ENCODE assay signal across 13 cellular contexts in genomic region chr15:63998489-63998888, GRCh38. TPM values are rescaled to one million over a fixed set of nuclear protein-coding genes. Genes with fewer than 3 reads are reported as not detected.
DNase-seq lines count a peak whose midpoint lies in the region; ATAC-seq and TF ChIP-seq lines count a peak whose summit lies in the region.
"Had no signal": no experiment of that assay in that cellular context is flagged by ENCODE, and none has a peak within 500 bp of the region (broad histone marks: within the 10 kb centered on the region; RNA-seq: fewer than 3 reads in every experiment).

No MANE protein-coding gene starts in this region.

- intact Hi-C loops in Right ventricle myocardium superior (cut with DNase I), result no loop called here

- H3K4me3 ChIP-seq in HEK293 (ENCODE audit: low read depth, low read length), result no peak overlapping the region
- H3K4me3 ChIP-seq: SJSA1 had no signal

- CTCF ChIA-PET in HEK293 (lab: Yijun Ruan, JAX), result no interaction called here

- TF ChIP-seq CTCF in HEK293 (tag by site-specific recombination; IDR thresholded peaks at IDR 0.05), result no peak
- TF ChIP-seq CTCF in nephron (IDR thresholded peaks at IDR 0.05; ENCODE audit: unreplicated experiment in 3 of 3), result no peak

- no peaks in the 10 kb centered on the region for H3K36me3 ChIP-seq in HEK293 (ENCODE audit: control insufficient read depth in 2 of 2, insufficient read depth in 1 of 2, low read length in 2 of 2)
- H3K36me3 ChIP-seq: SJSA1 had no signal

- no peaks in the 10 kb centered on the region for H3K4me1 ChIP-seq in HEK293 (ENCODE audit: control insufficient read depth, insufficient read depth, low read length)
- H3K4me1 ChIP-seq: SJSA1 had no signal

- POLR2A ChIA-PET in HEK293 (lab: Yijun Ruan, JAX), result no interaction called here

- ATAC-seq in Right ventricle myocardium superior (ENCODE audit: poor library complexity), result peak; percentile 30
- no peak for ATAC-seq in HG03095 (IDR thresholded peaks at IDR 0.05; ENCODE audit: unreplicated experiment)
- ATAC-seq in GM21367 (IDR thresholded peaks at IDR 0.05; ENCODE audit: unreplicated experiment), result no peak

- no peak overlapping the region for H3K4me3 Mint-ChIP-seq in nephron
- H3K4me3 Mint-ChIP-seq: activated naive CD8-positive, alpha-beta T cell; nephron progenitor cell had no signal

- peaks cover 13% of the 10 kb centered on the region for H3K4me1 Mint-ChIP-seq in nephron

- H3K27ac Mint-ChIP-seq in nephron, result peak overlapping the region in 2 of 3 experiments; percentile 21 to 30
- H3K27ac Mint-ChIP-seq: activated naive CD8-positive, alpha-beta T cell; nephron progenitor cell had no signal

- DNase-seq in A172 (ENCODE audit: low spot score) (peak; percentile 53), Right ventricle myocardium superior (no peak), nucleus accumbens (lab: John Stamatoyannopoulos, UW) (no peak), SIG-M5 treated with dmso at 0.1 percent for 504 hours (lab: John Stamatoyannopoulos, UW; ENCODE audit: unreplicated experiment) (no peak)
- DNase-seq: central memory CD4-positive, alpha-beta T cell; NCI-H1930; nephron progenitor cell had no signal

- H3K27ac ChIP-seq in HEK293 (ENCODE audit: extremely low read depth, low read depth, low read length), result no peak overlapping the region
- H3K27ac ChIP-seq: SJSA1 had no signal

- no peaks in the 10 kb centered on the region for H3K9me3 Mint-ChIP-seq in nephron
- H3K9me3 Mint-ChIP-seq: nephron progenitor cell had no signal

- peaks cover 8% of the 10 kb centered on the region for H3K27me3 Mint-ChIP-seq in nephron (ENCODE audit: low read depth)

- H3K9me3 ChIP-seq in HEK293 (ENCODE audit: control insufficient read depth, insufficient read depth, low read depth, low read length), result no peaks in the 10 kb centered on the region
- H3K9me3 ChIP-seq: SJSA1 had no signal

- H3K36me3 Mint-ChIP-seq in nephron (ENCODE audit: low read depth), result no peaks in the 10 kb centered on the region
- H3K36me3 Mint-ChIP-seq: activated naive CD8-positive, alpha-beta T cell had no signal

TF ChIP-seq in HEK293, 187 proteins besides CTCF, POLR2A, EP300 and RAD21:
- TF ChIP-seq ZIC2 (tag by site-specific recombination; IDR thresholded peaks at IDR 0.05) (peak; percentile 75), ZNF600 (tag by site-specific recombination; IDR thresholded peaks at IDR 0.05) (no peak)

RNA-seq across cellular contexts. Expression of gene DAPK2, which starts 47.8 kb away (rescaled TPM):
- 1.5 and 3.2 TPM in 2 replicates for total RNA-seq in A172 (2014; rRNA removed; shearing (Covaris generic))
- total RNA-seq in Right ventricle myocardium superior, result 48.2 TPM

Comparison
In these comparisons a context has a peak if more than half of its experiments do, and no peak if none do; other contexts are left out.
1. RNA of gene DAPK2, which starts 47.8 kb away (total RNA-seq): 48.2 TPM in Right ventricle myocardium superior (single experiment); 1.5 to 3.2 TPM in A172; every median in the first group is over 10 times any median in the second.